In the genomic region with DNA sequence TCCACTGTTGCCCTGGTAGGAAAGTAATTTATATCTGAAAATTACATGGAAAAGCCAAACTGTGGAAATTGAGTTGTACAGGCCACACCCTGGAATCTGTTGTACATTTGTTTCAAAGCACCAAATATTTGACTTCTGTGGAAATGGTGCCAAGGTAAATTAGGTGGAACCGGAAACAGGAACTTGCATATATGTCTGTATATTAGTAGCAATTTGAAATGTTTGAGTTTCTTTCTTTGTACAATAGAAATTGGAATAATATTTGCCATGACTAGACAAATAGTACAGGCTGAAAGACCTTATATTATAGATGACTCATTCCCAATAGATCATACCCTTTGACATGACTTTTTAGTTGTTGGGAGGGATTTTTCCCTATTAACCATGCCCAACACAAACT, we compare ENCODE assay signal across 24 cellular contexts. TPM values are rescaled to one million over a fixed set of nuclear protein-coding genes. Genes with fewer than 3 reads are reported as not detected.
DNase-seq lines count a peak whose midpoint lies in the region; ATAC-seq and TF ChIP-seq lines count a peak whose summit lies in the region.
"Had no signal": no experiment of that assay in that cellular context is flagged by ENCODE, and none has a peak within 500 bp of the region (broad histone marks: within the 10 kb centered on the region; RNA-seq: fewer than 3 reads in every experiment).

No MANE protein-coding gene starts in this region.

- DNase-seq in DMS153 treated with DMSO at 0.1 percent for 48 hours (lab: John Stamatoyannopoulos, UW; ENCODE audit: unreplicated experiment), result peak; percentile 68
- peak; percentile 27 to 81 for DNase-seq in NCI-H1930 (lab: John Stamatoyannopoulos, UW)
- peak; percentile 33 for DNase-seq in prostate gland (ENCODE audit: low spot score)
- no peak for DNase-seq in GM13977 (ENCODE audit: low spot score)
- DNase-seq: activated CD4-positive, alpha-beta T cell treated with anti-CD3 and anti-CD28 coated beads, Interleukin-2, amount 10 ng/mL, durations not matched to agents 7 days and 5 days; activated CD8-positive, alpha-beta memory T cell treated with anti-CD3 and anti-CD28 coated beads, Interleukin-2, amount 10 ng/mL, durations not matched to agents 7 days and 5 days; activated naive CD4-positive, alpha-beta T cell treated with anti-CD3 and anti-CD28 coated beads, Interleukin-2, amount 10 ng/mL, durations not matched to agents 7 days and 5 days; AML-193; aorta; CD8-positive, alpha-beta T cell; DMS79; GF-D8; glutamatergic neuron; GOT3; Kasumi-1; NCI-H1048; NCI-H2107; psoas muscle had no signal

- H3K36me3 ChIP-seq in prostate gland, result no peaks in the 10 kb centered on the region
- H3K36me3 ChIP-seq: tibial nerve had no signal

- H3K4me1 ChIP-seq in prostate gland (replicated peaks), result no peaks in the 10 kb centered on the region
- H3K4me1 ChIP-seq: psoas muscle, tibial nerve had no signal

- peak overlapping the region; percentile 68 for H3K27ac ChIP-seq in VCaP
- H3K27ac ChIP-seq in prostate gland, result peak overlapping the region in 1 of 2 donors; percentile 30
- H3K27ac ChIP-seq: psoas muscle, tibial nerve had no signal

- in situ Hi-C loops in GM13977 (cut with MboI; ENCODE audit: low pct_unique_long_range_greater_than_20kb, low sequenced_read_pairs, unreplicated experiment), result no loop called here

- intact Hi-C loops in prostate gland (cut with DNase I), result no loop called here

- ATAC-seq in GM19351 (IDR thresholded peaks at IDR 0.05; ENCODE audit: unreplicated experiment) (no peak), HG02885 (IDR thresholded peaks at IDR 0.05; ENCODE audit: poor library complexity, unreplicated experiment) (no peak)
- ATAC-seq: activated CD8-positive, alpha-beta memory T cell treated with anti-CD3 and anti-CD28 coated beads, Interleukin-2, amount 10 ng/mL, durations not matched to agents 7 days and 5 days; CD8-positive, alpha-beta T cell; psoas muscle had no signal

- H3K9me3 ChIP-seq in prostate gland, result no peaks in the 10 kb centered on the region
- H3K9me3 ChIP-seq: psoas muscle, tibial nerve had no signal

- no peaks in the 10 kb centered on the region for H3K27me3 ChIP-seq in prostate gland (replicated peaks; ENCODE audit: insufficient read depth)
- H3K27me3 ChIP-seq: tibial nerve had no signal

- no peak for TF ChIP-seq POLR2A in prostate gland (IDR thresholded peaks at IDR 0.05)

- no peak for TF ChIP-seq CTCF in VCaP (conservative IDR thresholded peaks at IDR 0.05)
- TF ChIP-seq CTCF in prostate gland (IDR thresholded peaks at IDR 0.05), result no peak
- TF ChIP-seq CTCF in GM13977 (IDR thresholded peaks at IDR 0.05; ENCODE audit: extremely low read depth, insufficient read depth, missing control alignments), result no peak

- no peak overlapping the region for H3K4me3 ChIP-seq in prostate gland
- H3K4me3 ChIP-seq: psoas muscle, tibial nerve had no signal

- 49% methylated on average over 1 of the region's 1 CpG for WGBS in prostate gland

RNA-seq across cellular contexts. Expression of gene TAF1A, which starts 10.5 kb away (rescaled TPM):
- 10 to 100 TPM in 1 of 2 donors, 1 to 10 TPM in 1; 8.5 to 12.6 TPM for total RNA-seq in prostate gland

RNA-seq across cellular contexts. Expression of gene MIA3, which starts 17.6 kb away (rescaled TPM):
- total RNA-seq in prostate gland, result 10 to 100 TPM; 64.3 to 74.9 TPM

RNA-seq across cellular contexts. Expression of gene HHIPL2, which starts 52.4 kb away (rescaled TPM):
- 1 to 10 TPM in 1 of 2 donors, not detected in 1; 2.3 TPM for total RNA-seq in prostate gland
- total RNA-seq: cardiac septum, myocyte, psoas muscle had no signal
